Comparison of ENCODE assay signal across 8 cellular contexts in the genomic region with DNA sequence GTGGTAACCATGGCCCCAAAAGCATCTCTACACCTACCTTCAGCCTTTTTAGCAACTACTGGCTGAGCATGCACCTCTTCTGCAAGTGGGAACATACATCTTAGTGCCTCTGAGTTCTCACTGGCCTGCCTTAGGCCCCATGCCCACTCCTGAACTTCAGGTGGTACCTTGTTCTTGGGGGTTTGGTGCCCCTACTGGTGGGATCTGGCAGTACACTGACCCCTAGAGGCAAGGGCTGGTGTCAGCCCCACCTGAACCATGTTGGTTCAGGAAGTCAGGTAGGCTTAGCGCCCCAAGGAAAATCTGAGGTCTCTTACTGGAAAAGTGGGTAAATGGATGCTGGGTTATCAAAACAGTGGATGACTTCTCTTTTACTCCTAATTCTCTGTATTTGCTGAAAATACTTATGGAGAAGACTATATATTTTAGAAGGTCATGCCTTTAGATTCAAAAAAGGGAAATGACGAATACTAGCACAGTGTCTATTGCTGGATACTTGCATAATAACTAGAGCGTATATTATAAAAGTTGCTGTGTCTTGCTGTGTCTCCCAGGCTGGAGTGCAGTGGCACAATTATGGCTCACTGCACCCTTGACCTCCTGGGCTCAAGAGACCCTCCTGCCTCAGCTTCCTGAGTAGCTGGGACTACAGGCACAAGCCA.
DNase-seq lines count a peak whose midpoint lies in the region; ATAC-seq, FAIRE-seq and TF ChIP-seq lines count a peak whose summit lies in the region.

No MANE protein-coding gene starts in this region.

- H3K9me3 Mint-ChIP-seq in neural crest cell = peaks cover 6% of the 10 kb centered on the region

- TF ChIP-seq POLR2A in body of pancreas (IDR thresholded peaks at IDR 0.05) = no peak

- intact Hi-C loops in body of pancreas (cut with DNase I) = no loop called here

- H3K4me3 Mint-ChIP-seq in neural crest cell = no peak overlapping the region

- H3K4me1 ChIP-seq in KMS-11 (ENCODE audit: low read depth, poor library complexity, severe bottlenecking) (peaks cover 36% of the 10 kb centered on the region), body of pancreas (no peaks in the 10 kb centered on the region)

- no peak overlapping the region for H3K27ac Mint-ChIP-seq in neural crest cell (ENCODE audit: unreplicated experiment)

- H3K27me3 ChIP-seq in KMS-11 (ENCODE audit: insufficient read depth, low read depth) = no peaks in the 10 kb centered on the region
- no peaks in the 10 kb centered on the region for H3K27me3 ChIP-seq in body of pancreas

- peaks cover 8% of the 10 kb centered on the region for H3K36me3 Mint-ChIP-seq in neural crest cell (ENCODE audit: low read depth)

- ATAC-seq in body of pancreas (no peak), GM21390 (IDR thresholded peaks at IDR 0.05; ENCODE audit: unreplicated experiment) (no peak)

- no peak overlapping the region for H3K9ac ChIP-seq in KMS-11

- DNase-seq in D721Med (ENCODE audit: insufficient read length, low spot score) (no peak), body of pancreas (no peak), neural crest cell (ENCODE audit: low read depth, low spot score) (no peak), substantia nigra (lab: John Stamatoyannopoulos, UW) (no peak), SW480 (ENCODE audit: low spot score) (no peak), NCI-H1092 (lab: John Stamatoyannopoulos, UW) (no peak)

- H3K79me2 ChIP-seq in KMS-11 (ENCODE audit: insufficient read depth, low read depth) = no peaks in the 10 kb centered on the region

- H3K27ac ChIP-seq in KMS-11 (peak overlapping the region; percentile 74), body of pancreas (peak overlapping the region in 1 of 4 donors; percentile 42), substantia nigra (ENCODE audit: low read depth, low read length, poor library complexity, severe bottlenecking) (no peak overlapping the region)

- peak overlapping the region; percentile 70 for H3K4me2 ChIP-seq in KMS-11

- TF ChIP-seq CTCF in D721Med (IDR thresholded peaks at IDR 0.05; ENCODE audit: insufficient read depth, missing control alignments) = peak; percentile 32
- TF ChIP-seq CTCF in KMS-11 (conservative IDR thresholded peaks at IDR 0.05; ENCODE audit: low read depth, low read length) = peak; percentile 94
- peak in 4 of 7 experiments; percentile 5 to 30 (median 26) for TF ChIP-seq CTCF in body of pancreas (IDR thresholded peaks at IDR 0.05)
- TF ChIP-seq CTCF in neural crest cell (conservative IDR thresholded peaks at IDR 0.05) = peak; percentile 62

- H3K27me3 Mint-ChIP-seq in neural crest cell (ENCODE audit: low read depth) = no peaks in the 10 kb centered on the region

- H3K4me1 Mint-ChIP-seq in neural crest cell = peaks cover 8% of the 10 kb centered on the region

- no peaks in the 10 kb centered on the region for H4K20me1 ChIP-seq in KMS-11 (ENCODE audit: insufficient read depth)

- H3K4me3 ChIP-seq in KMS-11 (IDR thresholded peaks at IDR 0.05; ENCODE audit: insufficient read depth, low read depth, low read length) (no peak overlapping the region), body of pancreas (no peak overlapping the region)

- H3K9me3 ChIP-seq in body of pancreas = no peaks in the 10 kb centered on the region

- H2AFZ ChIP-seq in KMS-11 (ENCODE audit: low read depth) = no peak overlapping the region; the same call in 1 of the 2 replicates

- WGBS in body of pancreas, 2 donors = 79 to 96% methylated on average over 3 of the region's 3 CpGs

- FAIRE-seq in D721Med (lab: Jason Lieb, UNC) = no peak

- H3K36me3 ChIP-seq in KMS-11 (ENCODE audit: insufficient read depth) (no peaks in the 10 kb centered on the region), body of pancreas (replicated peaks in 1 of 2; ENCODE audit: insufficient read depth in 1 of 2, low read depth in 2 of 2) (no peaks in the 10 kb centered on the region)

Comparison
In these comparisons a context has a peak if more than half of its experiments do, and no peak if none do; other contexts are left out.
1. CTCF ChIP-seq: peak in every context shown above with its lines; median percentile 94 in KMS-11; 62 in neural crest cell; 32 in D721Med; 26 in body of pancreas.